11 cellular contexts compared by ENCODE assay signal in the genomic region with DNA sequence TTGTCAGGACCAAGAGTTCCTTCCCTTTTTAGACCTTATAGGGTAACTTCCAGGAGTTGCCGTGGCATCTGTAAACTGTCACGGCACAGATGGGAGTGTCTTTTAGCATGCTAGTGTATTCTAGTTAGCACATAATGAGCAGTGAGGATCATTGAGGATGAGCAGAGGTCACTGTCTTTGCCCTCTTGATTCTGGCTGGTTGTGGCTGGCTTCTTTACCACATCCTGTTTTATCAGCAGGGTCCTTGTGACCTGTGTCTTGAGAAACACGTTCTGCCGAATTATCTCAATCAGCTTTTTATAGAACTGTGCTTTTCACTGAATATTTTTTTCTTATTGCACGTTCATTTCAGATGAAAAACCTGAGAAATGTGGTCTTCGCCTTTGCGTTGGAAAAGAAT. TPM values are rescaled to one million over a fixed set of nuclear protein-coding genes. Genes with fewer than 3 reads are reported as not detected.
DNase-seq lines count a peak whose midpoint lies in the region; ATAC-seq and TF ChIP-seq lines count a peak whose summit lies in the region.
"Had no signal": no experiment of that assay in that cellular context is flagged by ENCODE, and none has a peak within 500 bp of the region (broad histone marks: within the 10 kb centered on the region; RNA-seq: fewer than 3 reads in every experiment).

No MANE protein-coding gene starts in this region.

- H3K27ac Mint-ChIP-seq in activated CD4-positive, alpha-beta T cell treated with anti-CD3 and anti-CD28 coated beads for 36 hours: no peak overlapping the region
- H3K27ac Mint-ChIP-seq: nephron, WTC11 had no signal

- POLR2A ChIA-PET in activated CD4-positive, alpha-beta T cell treated with anti-CD3 and anti-CD28 coated beads for 36 hours (lab: Charles Lee): no interaction called here

- peaks cover 29% of the 10 kb centered on the region for H3K4me1 ChIP-seq in upper lobe of right lung

- no peak overlapping the region for H3K4me3 Mint-ChIP-seq in activated CD4-positive, alpha-beta T cell treated with anti-CD3 and anti-CD28 coated beads for 36 hours
- H3K4me3 Mint-ChIP-seq: nephron, WTC11 had no signal

- in situ Hi-C loops in SK-MEL-5 (cut with HindIII; ENCODE audit: low pct_unique_long_range_greater_than_20kb, low sequenced_read_pairs): no loop called here

- no peaks in the 10 kb centered on the region for H3K36me3 ChIP-seq in upper lobe of right lung

- H3K9me3 ChIP-seq in upper lobe of right lung: no peaks in the 10 kb centered on the region

- CTCF ChIA-PET in activated CD4-positive, alpha-beta T cell treated with anti-CD3 and anti-CD28 coated beads for 36 hours (lab: Charles Lee): interaction anchor here (0.6 to 2.1 kb wide), 2 partner anchors 10 to 13 kb away, joined by 4 to 6 read pairs; no protein-coding TSS in a partner anchor

- peak overlapping the region; percentile 77 for H3K27ac ChIP-seq in upper lobe of right lung
- H3K27ac ChIP-seq: 22Rv1 had no signal

- H3K4me1 Mint-ChIP-seq in activated CD4-positive, alpha-beta T cell treated with anti-CD3 and anti-CD28 coated beads for 36 hours: peaks cover 19% of the 10 kb centered on the region
- H3K4me1 Mint-ChIP-seq: nephron had no signal

- ATAC-seq in activated CD4-positive, alpha-beta T cell treated with anti-CD3 and anti-CD28 coated beads for 36 hours: no peak
- ATAC-seq in upper lobe of right lung: peak; percentile 96
- no peak for ATAC-seq in HG02588 (IDR thresholded peaks at IDR 0.05; ENCODE audit: unreplicated experiment)
- ATAC-seq: WTC11 had no signal

- TF ChIP-seq CTCF in fibroblast of villous mesenchyme (IDR thresholded peaks at IDR 0.05; ENCODE audit: insufficient read depth, low read depth, low read length) (no peak), upper lobe of right lung (IDR thresholded peaks at IDR 0.05) (no peak)

- peak; percentile 9 for DNase-seq in activated CD4-positive, alpha-beta T cell treated with anti-CD3 and anti-CD28 coated beads for 36 hours
- no peak for DNase-seq in activated CD4-positive, alpha-beta T cell treated with anti-CD3 and anti-CD28 coated beads, Interleukin-2, amount 50 U/mL, for 4 hours
- peak; percentile 20 for DNase-seq in SK-MEL-5 (ENCODE audit: low read depth, low spot score)
- peak; percentile 97 for DNase-seq in fibroblast of villous mesenchyme (ENCODE audit: low read depth)
- peak; percentile 59 for DNase-seq in upper lobe of right lung
- no peak for DNase-seq in pons (ENCODE audit: low spot score)
- no peak for DNase-seq in globus pallidus (ENCODE audit: low spot score)

- H3K36me3 Mint-ChIP-seq in activated CD4-positive, alpha-beta T cell treated with anti-CD3 and anti-CD28 coated beads for 36 hours (ENCODE audit: low read depth): peaks cover 26% of the 10 kb centered on the region

- H3K27me3 ChIP-seq in upper lobe of right lung: no peaks in the 10 kb centered on the region

- no peaks in the 10 kb centered on the region for H3K27me3 Mint-ChIP-seq in activated CD4-positive, alpha-beta T cell treated with anti-CD3 and anti-CD28 coated beads for 36 hours

- H3K4me3 ChIP-seq in fibroblast of villous mesenchyme (ENCODE audit: low read depth, low read length): no peak overlapping the region
- no peak overlapping the region for H3K4me3 ChIP-seq in upper lobe of right lung

- intact Hi-C loops in activated CD4-positive, alpha-beta T cell treated with anti-CD3 and anti-CD28 coated beads for 36 hours (cut with DNase I, micrococcal nuclease): no loop called here
- intact Hi-C loops in upper lobe of right lung (cut with DNase I): no loop called here

- peaks cover 14% of the 10 kb centered on the region for H3K9me3 Mint-ChIP-seq in activated CD4-positive, alpha-beta T cell treated with anti-CD3 and anti-CD28 coated beads for 36 hours (ENCODE audit: low read depth)

RNA-seq across cellular contexts. Expression of gene MINPP1, which starts 41.5 kb away (rescaled TPM):
- total RNA-seq in activated CD4-positive, alpha-beta T cell treated with anti-CD3 and anti-CD28 coated beads for 36 hours: 1 to 10 TPM; 8.3 TPM
- 36.1 and 39.2 TPM in 2 replicates for total RNA-seq in SK-MEL-5 (2014; rRNA removed; shearing (Covaris generic))
- 38.5 and 51.6 TPM in 2 replicates for polyA plus RNA-seq in SK-MEL-5 (2015; cell fraction: cytosol; rRNA removed)
- 22.2 and 31.2 TPM in 2 replicates for polyA plus RNA-seq in SK-MEL-5 (2015; cell fraction: nucleus; rRNA removed)
- total RNA-seq in fibroblast of villous mesenchyme (30.0 and 52.7 TPM in 2 replicates), upper lobe of right lung (15.4 TPM)

Comparison
In these comparisons a context has a peak if more than half of its experiments do, and no peak if none do; other contexts are left out.
1. DNase-seq: peak in activated CD4-positive, alpha-beta T cell treated with anti-CD3 and anti-CD28 coated beads for 36 hours (single experiment), SK-MEL-5 (single experiment), fibroblast of villous mesenchyme (single experiment) and upper lobe of right lung (single experiment); none in activated CD4-positive, alpha-beta T cell treated with anti-CD3 and anti-CD28 coated beads, Interleukin-2, amount 50 U/mL, for 4 hours (0 of 2), pons (single experiment) and globus pallidus (single experiment).